Comparison of ENCODE assay signal across 15 cellular contexts in the genomic region with DNA sequence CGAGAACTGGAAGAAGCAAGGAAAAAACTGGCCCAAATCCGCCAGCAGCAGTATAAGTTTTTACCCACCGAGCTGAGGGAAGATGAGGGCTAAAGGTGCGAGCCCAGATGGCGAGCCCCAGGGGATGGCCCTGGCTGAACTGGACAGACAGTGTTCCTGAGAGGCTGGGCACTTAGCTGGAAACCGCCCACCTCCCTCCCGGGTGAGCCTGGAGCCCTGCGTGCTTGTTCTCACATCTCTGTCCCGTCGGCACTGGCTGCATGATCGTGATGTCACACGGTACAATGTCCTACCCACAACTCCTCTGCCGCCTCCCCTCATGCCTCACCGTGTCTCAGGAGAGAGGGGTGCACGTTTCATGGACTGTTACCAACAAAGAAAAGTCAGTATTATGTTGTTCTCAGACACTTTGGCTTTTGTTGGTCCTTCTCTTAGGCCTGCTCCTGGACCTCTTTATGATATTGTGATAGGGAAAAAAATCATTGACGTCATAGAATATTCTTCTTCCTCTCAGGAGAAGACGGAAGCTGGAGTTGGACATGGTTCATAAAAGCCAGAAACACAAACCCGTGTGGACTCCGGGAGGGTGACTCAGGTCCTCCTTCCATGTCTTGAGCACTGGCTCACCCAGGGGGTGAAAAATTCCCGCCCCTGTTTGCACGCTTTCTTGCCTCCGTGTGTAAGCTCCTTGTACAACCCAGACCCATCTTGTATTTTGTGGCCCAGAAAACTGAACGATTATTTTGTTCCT.
DNase-seq lines count a peak whose midpoint lies in the region; ATAC-seq and TF ChIP-seq lines count a peak whose summit lies in the region.
"Had no signal": no experiment of that assay in that cellular context is flagged by ENCODE, and none has a peak within 500 bp of the region (broad histone marks: within the 10 kb centered on the region; RNA-seq: fewer than 3 reads in every experiment).

No MANE protein-coding gene starts in this region.

- peak overlapping the region; percentile 78 for H2BK12ac ChIP-seq in trophoblast cell (ENCODE audit: low read length)

- peaks cover 60% of the 10 kb centered on the region for H3K36me3 Mint-ChIP-seq in Caco-2 (ENCODE audit: insufficient read depth, unreplicated experiment)

- H3K56ac ChIP-seq in IMR-90 (ENCODE audit: extremely low read depth, insufficient read depth, low read length): no peak overlapping the region

- no peak for TF ChIP-seq POLR2A in IMR-90 (IDR thresholded peaks at IDR 0.05; ENCODE audit: low read depth, low read length)
- no peak for TF ChIP-seq POLR2A in transverse colon (IDR thresholded peaks at IDR 0.05)

- H3K9me1 ChIP-seq in IMR-90 (ENCODE audit: insufficient read depth, low read length): peaks cover 5% of the 10 kb centered on the region

- in situ Hi-C loops in IMR-90 (cut with MboI; ENCODE audit: low sequenced_read_pairs) (no loop called here), transverse colon (cut with MboI; ENCODE audit: low pct_ligation_motif_present in 1 of 4, low pct_unique_long_range_greater_than_20kb in 1 of 4, low sequenced_read_pairs in 3 of 4) (loop anchor here in 1 of 4 donors (10.0 kb wide), 1 partner anchor 244 kb away; no protein-coding TSS in a partner anchor)

- H4K8ac ChIP-seq in IMR-90 (ENCODE audit: low read depth in 2 of 2, low read length in 2 of 2): no peak overlapping the region
- peak overlapping the region; percentile 85 for H4K8ac ChIP-seq in trophoblast cell (ENCODE audit: low read depth, low read length)

- H3K4me1 ChIP-seq in Caco-2 (peaks cover 11% of the 10 kb centered on the region), IMR-90 (ENCODE audit: control insufficient read depth, insufficient read depth, low read length) (peaks cover 3% of the 10 kb centered on the region; the same call in 1 of the 2 replicates), right atrium auricular region (peaks cover 0 to 39% of the 10 kb centered on the region in 2 donors), trophoblast cell (ENCODE audit: control insufficient read depth in 1 of 2, insufficient read depth in 2 of 2, low read length in 2 of 2) (peaks cover 17 to 22% of the 10 kb centered on the region in 2 experiments), transverse colon (peaks cover 0 to 10% (median 0%) of the 10 kb centered on the region in 4 donors)

- H3K36me3 ChIP-seq in Caco-2 (ENCODE audit: control insufficient read depth, insufficient read depth, low read length) (peaks cover 4% of the 10 kb centered on the region), IMR-90 (ENCODE audit: control insufficient read depth, insufficient read depth, low read length) (peaks cover 18% of the 10 kb centered on the region), right atrium auricular region (peaks cover 6% of the 10 kb centered on the region), trophoblast cell (ENCODE audit: control insufficient read depth in 1 of 2, insufficient read depth in 2 of 2, low read length in 2 of 2) (peaks cover 38 to 58% of the 10 kb centered on the region in 2 experiments), transverse colon (peaks cover 0 to 10% (median 2%) of the 10 kb centered on the region in 4 donors)

- dilution Hi-C loops in IMR-90 (cut with HindIII; ENCODE audit: low sequenced_read_pairs, unreplicated experiment): no loop called here

- H3K4ac ChIP-seq in IMR-90 (ENCODE audit: low read depth, low read length): peak overlapping the region; percentile 68
- H3K4ac ChIP-seq in trophoblast cell (ENCODE audit: low read depth, low read length): peak overlapping the region; percentile 80

- TF ChIP-seq EP300 in transverse colon (IDR thresholded peaks at IDR 0.05; ENCODE audit: low read depth): no peak

- H3K27ac Mint-ChIP-seq in Caco-2 (ENCODE audit: unreplicated experiment): no peak overlapping the region
- H3K27ac Mint-ChIP-seq: CD4-positive, alpha-beta T cell had no signal

- H3K9me3 Mint-ChIP-seq in Caco-2 (ENCODE audit: unreplicated experiment): peaks cover 3% of the 10 kb centered on the region
- H3K9me3 Mint-ChIP-seq: CD4-positive, alpha-beta T cell had no signal

- no peaks in the 10 kb centered on the region for H3K79me1 ChIP-seq in IMR-90 (ENCODE audit: low read depth in 1 of 2, low read length in 2 of 2)
- peaks cover 57% of the 10 kb centered on the region for H3K79me1 ChIP-seq in trophoblast cell (ENCODE audit: low read length)

- WGBS in IMR-90 (ENCODE audit: extremely low coverage in 2 of 2, insufficient read length in 1 of 2), 2 experiments: 93% methylated on average over 6 of the region's 23 CpGs; no CpG with 5 or more reads in 1 of the 2 experiments
- WGBS in trophoblast cell (ENCODE audit: extremely low coverage, insufficient coverage, insufficient read length): no CpG with 5 or more reads among the region's 23 CpGs
- WGBS in transverse colon (ENCODE audit: low coverage in 1 of 2), 2 donors: 89 to 90% methylated on average over 8 to 23 of the region's 23 CpGs

- H3K4me1 Mint-ChIP-seq in Caco-2 (ENCODE audit: low read depth, unreplicated experiment): peaks cover 14% of the 10 kb centered on the region

- H3K9ac ChIP-seq in IMR-90 (ENCODE audit: low read depth, low read length): no peak overlapping the region
- H3K9ac ChIP-seq in trophoblast cell (ENCODE audit: low read length): no peak overlapping the region

- peak overlapping the region; percentile 12; the same call in 1 of the 2 replicates for H2AK5ac ChIP-seq in IMR-90 (ENCODE audit: low read depth, low read length)
- peak overlapping the region; percentile 33 for H2AK5ac ChIP-seq in trophoblast cell (ENCODE audit: low read length)

- no peaks in the 10 kb centered on the region for H3K27me3 Mint-ChIP-seq in Caco-2 (ENCODE audit: insufficient read depth, unreplicated experiment)
- H3K27me3 Mint-ChIP-seq: CD4-positive, alpha-beta T cell had no signal

- no peak overlapping the region; the same call in 1 of the 2 replicates for H3K27ac ChIP-seq in IMR-90 (ENCODE audit: insufficient read depth, low read length)
- peak overlapping the region; percentile 52 to 83 for H3K27ac ChIP-seq in right atrium auricular region
- peak overlapping the region; percentile 42 for H3K27ac ChIP-seq in trophoblast cell (ENCODE audit: low read depth, low read length)
- H3K27ac ChIP-seq in transverse colon: no peak overlapping the region

- CTCF ChIA-PET in Caco-2 (lab: Charles Lee): no interaction called here
- CTCF ChIA-PET in IMR-90 (lab: Yijun Ruan, JAX): interaction anchor here (1.3 kb wide), 1 partner anchor 10 kb away, joined by 3 read pairs; no protein-coding TSS in a partner anchor

- H3K4me3 ChIP-seq in Caco-2 (ENCODE audit: low read depth, low read length) (no peak overlapping the region), IMR-90 (ENCODE audit: insufficient read depth, low read depth, low read length) (no peak overlapping the region), right atrium auricular region (no peak overlapping the region), trophoblast cell (ENCODE audit: low read depth, low read length) (no peak overlapping the region), transverse colon (no peak overlapping the region)

- H4K12ac ChIP-seq in trophoblast cell (ENCODE audit: low read depth, low read length): no peak overlapping the region

- no peak overlapping the region for H3K18ac ChIP-seq in IMR-90 (ENCODE audit: low read depth, low read length)
- H3K18ac ChIP-seq in trophoblast cell (ENCODE audit: low read length): peak overlapping the region; percentile 80

- no peaks in the 10 kb centered on the region for H3K9me3 ChIP-seq in Caco-2
- no peaks in the 10 kb centered on the region for H3K9me3 ChIP-seq in IMR-90 (ENCODE audit: control insufficient read depth, insufficient read depth, low read length)
- no peaks in the 10 kb centered on the region for H3K9me3 ChIP-seq in right atrium auricular region
- H3K9me3 ChIP-seq in trophoblast cell (ENCODE audit: insufficient read depth, low read depth, low read length): peaks cover 4% of the 10 kb centered on the region
- H3K9me3 ChIP-seq in transverse colon: no peaks in the 10 kb centered on the region

- ATAC-seq in IMR-90 (ENCODE audit: low read depth) (no peak), HG03135 (IDR thresholded peaks at IDR 0.05; ENCODE audit: unreplicated experiment) (no peak)
- ATAC-seq: HepG2 had no signal

- peaks cover 4% of the 10 kb centered on the region for H3K79me2 ChIP-seq in trophoblast cell (ENCODE audit: control insufficient read depth, insufficient read depth, low read length, poor library complexity)

- H4K91ac ChIP-seq in IMR-90 (ENCODE audit: insufficient read depth, low read depth, low read length) (peak overlapping the region; percentile 22), trophoblast cell (ENCODE audit: low read depth, low read length) (peak overlapping the region; percentile 89)

- peak overlapping the region; percentile 69 for H2AFZ ChIP-seq in IMR-90 (replicated peaks; ENCODE audit: low read length, poor library complexity)
- no peak overlapping the region for H2AFZ ChIP-seq in trophoblast cell (ENCODE audit: insufficient read depth, low read length, poor library complexity)

- H2BK15ac ChIP-seq in IMR-90 (ENCODE audit: low read depth, low read length): peak overlapping the region; percentile 23; the same call in 1 of the 3 replicates

- TSS peak; percentile 43 for BruUV-seq in Caco-2 (replicated peaks; lab: Mats Ljungman, UMichigan)
- BruUV-seq in IMR-90 (replicated peaks; lab: Mats Ljungman, UMichigan): TSS peak; percentile 48

- H3K4me3 Mint-ChIP-seq in Caco-2 (ENCODE audit: unreplicated experiment): no peak overlapping the region
- H3K4me3 Mint-ChIP-seq: CD4-positive, alpha-beta T cell had no signal

- no peak for DNase-seq in Caco-2
- no peak for DNase-seq in IMR-90
- DNase-seq in right atrium auricular region (ENCODE audit: low spot score): no peak
- peak; percentile 94 to 96 for DNase-seq in trophoblast cell
- no peak for DNase-seq in NCI-H748 treated with DMSO at 0.1 percent for 48 hours (lab: John Stamatoyannopoulos, UW)
- no peak for DNase-seq in transverse colon
- DNase-seq: CD4-positive, alpha-beta T cell; GOT3; Karpas-422; MM.1S; NCI-H1105 treated with DMSO at 0.1 percent for 48 hours; NCI-H187; NCI-H69 had no signal

- POLR2A ChIA-PET in Caco-2 (lab: Charles Lee) (no interaction called here), IMR-90 (lab: Charles Lee; ENCODE audit: unreplicated experiment) (no interaction called here)

- no peak for TF ChIP-seq CTCF in Caco-2 (IDR thresholded peaks at IDR 0.05; ENCODE audit: insufficient read depth in 1 of 2, low read depth in 1 of 2, low read length in 1 of 2, severe bottlenecking in 1 of 2, unreplicated experiment in 1 of 2)
- no peak for TF ChIP-seq CTCF in IMR-90 (conservative IDR thresholded peaks at IDR 0.05; ENCODE audit: low read depth, low read length)
- TF ChIP-seq CTCF in right atrium auricular region (IDR thresholded peaks at IDR 0.05): no peak
- TF ChIP-seq CTCF in transverse colon (IDR thresholded peaks at IDR 0.05): no peak

- H3K27me3 ChIP-seq in Caco-2 (replicated peaks; ENCODE audit: control insufficient read depth, insufficient read depth, low read length) (no peaks in the 10 kb centered on the region), IMR-90 (ENCODE audit: control insufficient read depth, insufficient read depth, low read length) (no peaks in the 10 kb centered on the region), right atrium auricular region (no peaks in the 10 kb centered on the region), trophoblast cell (ENCODE audit: insufficient read depth, low read length) (no peaks in the 10 kb centered on the region), transverse colon (no peaks in the 10 kb centered on the region)

- no peak overlapping the region for H3K23ac ChIP-seq in IMR-90 (ENCODE audit: low read depth, low read length)
- H3K23ac ChIP-seq in trophoblast cell (ENCODE audit: low read length): no peak overlapping the region

- intact Hi-C loops in Caco-2 (cut with micrococcal nuclease; ENCODE audit: unreplicated experiment): loop anchor here (10.0 kb wide), 1 partner anchor 254 kb away; no protein-coding TSS in a partner anchor
- intact Hi-C loops in IMR-90 (cut with micrococcal nuclease): no loop called here
- intact Hi-C loops in transverse colon (cut with DNase I; ENCODE audit: low total_unique reads): loop anchor here (10.0 kb wide), 1 partner anchor 56 kb away; no protein-coding TSS in a partner anchor

- TF ChIP-seq RAD21 in IMR-90 (IDR thresholded peaks at IDR 0.05; ENCODE audit: low read length): no peak

- peak overlapping the region; percentile 47; the same call in 1 of the 2 replicates for H2BK20ac ChIP-seq in IMR-90 (ENCODE audit: low read depth, low read length)

- H2BK120ac ChIP-seq in IMR-90 (ENCODE audit: low read depth, low read length) (peak overlapping the region; percentile 71), trophoblast cell (ENCODE audit: insufficient read depth, low read length, poor library complexity) (peak overlapping the region; percentile 62)

- no peak overlapping the region for H4K5ac ChIP-seq in IMR-90 (ENCODE audit: low read depth, low read length)

- peak overlapping the region; percentile 10 for H2AK9ac ChIP-seq in IMR-90 (replicated peaks; ENCODE audit: low read depth, low read length, poor library complexity)

- H4K20me1 ChIP-seq in IMR-90 (ENCODE audit: insufficient read depth, low read length): no peaks in the 10 kb centered on the region

- H3K14ac ChIP-seq in IMR-90 (replicated peaks; ENCODE audit: low read depth, low read length) (peak overlapping the region; percentile 57), trophoblast cell (ENCODE audit: low read length) (peak overlapping the region; percentile 38)

- H3K4me2 ChIP-seq in IMR-90 (ENCODE audit: low read depth, low read length) (no peak overlapping the region), trophoblast cell (ENCODE audit: low read length) (no peak overlapping the region)

- H2BK5ac ChIP-seq in IMR-90 (ENCODE audit: low read depth, low read length, poor library complexity, severe bottlenecking) (peak overlapping the region; percentile 24), trophoblast cell (ENCODE audit: low read depth, low read length, poor library complexity) (peak overlapping the region; percentile 52)

Comparison
In these comparisons a context has a peak if more than half of its experiments do, and no peak if none do; other contexts are left out.
1. DNase-seq: peak in trophoblast cell (2 of 2); none in Caco-2 (0 of 2), IMR-90 (single experiment), right atrium auricular region (single experiment), NCI-H748 treated with DMSO at 0.1 percent for 48 hours (single experiment) and transverse colon (single experiment).
2. H3K27ac ChIP-seq: peak in right atrium auricular region (2 of 2) and trophoblast cell (single experiment); none in IMR-90 (single experiment) and transverse colon (0 of 4).